ENCODE assay signal across 1 cellular context in the genomic region with DNA sequence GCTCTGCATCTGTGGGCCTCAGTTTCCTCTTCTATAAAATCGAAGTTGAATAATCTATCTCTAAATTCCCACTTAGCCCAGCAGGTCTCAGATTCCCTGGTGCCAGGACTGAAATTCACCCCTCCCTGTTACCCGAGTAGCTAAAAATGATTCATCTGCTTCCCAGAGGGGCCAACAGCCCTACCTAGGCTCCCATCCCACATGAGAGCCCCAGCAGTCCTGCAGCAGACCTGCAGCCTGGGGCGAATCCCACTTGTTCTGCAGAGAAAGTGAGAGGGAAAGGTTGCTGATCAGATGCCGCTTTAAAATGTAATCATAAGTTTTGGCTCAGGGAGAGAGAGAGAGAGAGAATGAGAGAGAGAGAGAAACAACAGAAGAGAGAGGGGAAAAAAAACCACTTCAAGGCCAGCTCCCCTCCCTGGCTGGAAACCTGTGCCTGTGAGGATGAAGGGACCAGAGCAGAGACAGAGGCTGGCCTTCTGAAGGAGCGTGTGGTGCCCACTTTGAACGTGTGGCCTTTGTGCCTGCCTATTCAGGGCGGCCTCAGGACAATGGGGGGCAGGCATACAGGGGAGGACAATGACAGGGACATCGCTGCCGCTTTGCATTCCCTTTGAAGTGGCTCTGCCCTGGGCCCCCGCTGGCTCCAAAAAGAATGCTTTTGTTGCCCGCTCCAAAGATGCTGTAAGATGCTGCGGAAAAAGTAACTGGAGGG.
TF ChIP-seq lines count a peak whose summit lies in the region.

No MANE protein-coding gene starts in this region.

TF ChIP-seq in HepG2, 621 proteins besides CTCF, POLR2A, EP300 and RAD21 (continued from another document):
- TF ChIP-seq, protein P1, sequence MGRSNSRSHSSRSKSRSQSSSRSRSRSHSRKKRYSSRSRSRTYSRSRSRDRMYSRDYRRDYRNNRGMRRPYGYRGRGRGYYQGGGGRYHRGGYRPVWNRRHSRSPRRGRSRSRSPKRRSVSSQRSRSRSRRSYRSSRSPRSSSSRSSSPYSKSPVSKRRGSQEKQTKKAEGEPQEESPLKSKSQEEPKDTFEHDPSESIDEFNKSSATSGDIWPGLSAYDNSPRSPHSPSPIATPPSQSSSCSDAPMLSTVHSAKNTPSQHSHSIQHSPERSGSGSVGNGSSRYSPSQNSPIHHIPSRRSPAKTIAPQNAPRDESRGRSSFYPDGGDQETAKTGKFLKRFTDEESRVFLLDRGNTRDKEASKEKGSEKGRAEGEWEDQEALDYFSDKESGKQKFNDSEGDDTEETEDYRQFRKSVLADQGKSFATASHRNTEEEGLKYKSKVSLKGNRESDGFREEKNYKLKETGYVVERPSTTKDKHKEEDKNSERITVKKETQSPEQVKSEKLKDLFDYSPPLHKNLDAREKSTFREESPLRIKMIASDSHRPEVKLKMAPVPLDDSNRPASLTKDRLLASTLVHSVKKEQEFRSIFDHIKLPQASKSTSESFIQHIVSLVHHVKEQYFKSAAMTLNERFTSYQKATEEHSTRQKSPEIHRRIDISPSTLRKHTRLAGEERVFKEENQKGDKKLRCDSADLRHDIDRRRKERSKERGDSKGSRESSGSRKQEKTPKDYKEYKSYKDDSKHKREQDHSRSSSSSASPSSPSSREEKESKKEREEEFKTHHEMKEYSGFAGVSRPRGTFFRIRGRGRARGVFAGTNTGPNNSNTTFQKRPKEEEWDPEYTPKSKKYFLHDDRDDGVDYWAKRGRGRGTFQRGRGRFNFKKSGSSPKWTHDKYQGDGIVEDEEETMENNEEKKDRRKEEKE (IDR thresholded peaks at IDR 0.05): no peak
- TF ChIP-seq, protein P2, sequence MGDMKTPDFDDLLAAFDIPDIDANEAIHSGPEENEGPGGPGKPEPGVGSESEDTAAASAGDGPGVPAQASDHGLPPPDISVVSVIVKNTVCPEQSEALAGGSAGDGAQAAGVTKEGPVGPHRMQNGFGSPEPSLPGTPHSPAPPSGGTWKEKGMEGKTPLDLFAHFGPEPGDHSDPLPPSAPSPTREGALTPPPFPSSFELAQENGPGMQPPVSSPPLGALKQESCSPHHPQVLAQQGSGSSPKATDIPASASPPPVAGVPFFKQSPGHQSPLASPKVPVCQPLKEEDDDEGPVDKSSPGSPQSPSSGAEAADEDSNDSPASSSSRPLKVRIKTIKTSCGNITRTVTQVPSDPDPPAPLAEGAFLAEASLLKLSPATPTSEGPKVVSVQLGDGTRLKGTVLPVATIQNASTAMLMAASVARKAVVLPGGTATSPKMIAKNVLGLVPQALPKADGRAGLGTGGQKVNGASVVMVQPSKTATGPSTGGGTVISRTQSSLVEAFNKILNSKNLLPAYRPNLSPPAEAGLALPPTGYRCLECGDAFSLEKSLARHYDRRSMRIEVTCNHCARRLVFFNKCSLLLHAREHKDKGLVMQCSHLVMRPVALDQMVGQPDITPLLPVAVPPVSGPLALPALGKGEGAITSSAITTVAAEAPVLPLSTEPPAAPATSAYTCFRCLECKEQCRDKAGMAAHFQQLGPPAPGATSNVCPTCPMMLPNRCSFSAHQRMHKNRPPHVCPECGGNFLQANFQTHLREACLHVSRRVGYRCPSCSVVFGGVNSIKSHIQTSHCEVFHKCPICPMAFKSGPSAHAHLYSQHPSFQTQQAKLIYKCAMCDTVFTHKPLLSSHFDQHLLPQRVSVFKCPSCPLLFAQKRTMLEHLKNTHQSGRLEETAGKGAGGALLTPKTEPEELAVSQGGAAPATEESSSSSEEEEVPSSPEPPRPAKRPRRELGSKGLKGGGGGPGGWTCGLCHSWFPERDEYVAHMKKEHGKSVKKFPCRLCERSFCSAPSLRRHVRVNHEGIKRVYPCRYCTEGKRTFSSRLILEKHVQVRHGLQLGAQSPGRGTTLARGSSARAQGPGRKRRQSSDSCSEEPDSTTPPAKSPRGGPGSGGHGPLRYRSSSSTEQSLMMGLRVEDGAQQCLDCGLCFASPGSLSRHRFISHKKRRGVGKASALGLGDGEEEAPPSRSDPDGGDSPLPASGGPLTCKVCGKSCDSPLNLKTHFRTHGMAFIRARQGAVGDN (CRISPR knock-in tag; IDR thresholded peaks at IDR 0.05): peak; percentile 65; the same call in 1 of the 2 replicates
- TF ChIP-seq, protein P3, sequence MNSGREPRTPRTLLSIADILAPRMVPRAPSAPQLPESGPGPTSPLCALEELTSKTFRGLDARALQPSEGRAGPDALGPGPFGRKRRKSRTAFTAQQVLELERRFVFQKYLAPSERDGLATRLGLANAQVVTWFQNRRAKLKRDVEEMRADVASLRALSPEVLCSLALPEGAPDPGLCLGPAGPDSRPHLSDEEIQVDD (CRISPR knock-in tag; IDR thresholded peaks at IDR 0.05; ENCODE audit: borderline replicate concordance): no peak
- TF ChIP-seq, protein P4, sequence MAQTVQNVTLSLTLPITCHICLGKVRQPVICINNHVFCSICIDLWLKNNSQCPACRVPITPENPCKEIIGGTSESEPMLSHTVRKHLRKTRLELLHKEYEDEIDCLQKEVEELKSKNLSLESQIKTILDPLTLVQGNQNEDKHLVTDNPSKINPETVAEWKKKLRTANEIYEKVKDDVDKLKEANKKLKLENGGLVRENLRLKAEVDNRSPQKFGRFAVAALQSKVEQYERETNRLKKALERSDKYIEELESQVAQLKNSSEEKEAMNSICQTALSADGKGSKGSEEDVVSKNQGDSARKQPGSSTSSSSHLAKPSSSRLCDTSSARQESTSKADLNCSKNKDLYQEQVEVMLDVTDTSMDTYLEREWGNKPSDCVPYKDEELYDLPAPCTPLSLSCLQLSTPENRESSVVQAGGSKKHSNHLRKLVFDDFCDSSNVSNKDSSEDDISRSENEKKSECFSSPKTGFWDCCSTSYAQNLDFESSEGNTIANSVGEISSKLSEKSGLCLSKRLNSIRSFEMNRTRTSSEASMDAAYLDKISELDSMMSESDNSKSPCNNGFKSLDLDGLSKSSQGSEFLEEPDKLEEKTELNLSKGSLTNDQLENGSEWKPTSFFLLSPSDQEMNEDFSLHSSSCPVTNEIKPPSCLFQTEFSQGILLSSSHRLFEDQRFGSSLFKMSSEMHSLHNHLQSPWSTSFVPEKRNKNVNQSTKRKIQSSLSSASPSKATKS (CRISPR knock-in tag; IDR thresholded peaks at IDR 0.05): no peak
- TF ChIP-seq CREM (IDR thresholded peaks at IDR 0.05) (0 out of 2 replicates have a peak, but pooled peaks have one; percentile 5), CREM (CRISPR knock-in tag; IDR thresholded peaks at IDR 0.05) (no peak), SP5 (CRISPR knock-in tag; IDR thresholded peaks at IDR 0.05; ENCODE audit: borderline replicate concordance, low read depth) (0 out of 2 replicates have a peak, but pooled peaks have one; percentile 6), MEIS1 (CRISPR knock-in tag; IDR thresholded peaks at IDR 0.05; ENCODE audit: borderline replicate concordance) (0 out of 2 replicates have a peak, but pooled peaks have one; percentile 37), TOE1 (CRISPR knock-in tag; IDR thresholded peaks at IDR 0.05) (no peak), TP53 (CRISPR knock-in tag; conservative IDR thresholded peaks at IDR 0.05) (0 out of 2 replicates have a peak, but pooled peaks have one; percentile 7), SAP130 (CRISPR knock-in tag; IDR thresholded peaks at IDR 0.05; ENCODE audit: low read depth) (0 out of 2 replicates have a peak, but pooled peaks have one; percentile 15), ZNF205 (CRISPR knock-in tag; IDR thresholded peaks at IDR 0.05) (peak; percentile 37; the same call in 1 of the 2 replicates), ARNT (IDR thresholded peaks at IDR 0.05) (no peak), ZNF550 (CRISPR knock-in tag; IDR thresholded peaks at IDR 0.05; ENCODE audit: borderline replicate concordance) (no peak), BRCA1 (CRISPR knock-in tag; IDR thresholded peaks at IDR 0.05) (no peak), ZSCAN29 (CRISPR knock-in tag; conservative IDR thresholded peaks at IDR 0.05) (no peak), ZNF547 (CRISPR knock-in tag; IDR thresholded peaks at IDR 0.05) (no peak), ZNF720 (CRISPR knock-in tag; IDR thresholded peaks at IDR 0.05) (no peak), HNRNPL (IDR thresholded peaks at IDR 0.05; ENCODE audit: low read depth, low read length) (peak; percentile 52; the same call in 1 of the 2 replicates), ZNF225 (CRISPR knock-in tag; IDR thresholded peaks at IDR 0.05) (0 out of 2 replicates have a peak, but pooled peaks have one; percentile 42)
- TF ChIP-seq, protein P5, sequence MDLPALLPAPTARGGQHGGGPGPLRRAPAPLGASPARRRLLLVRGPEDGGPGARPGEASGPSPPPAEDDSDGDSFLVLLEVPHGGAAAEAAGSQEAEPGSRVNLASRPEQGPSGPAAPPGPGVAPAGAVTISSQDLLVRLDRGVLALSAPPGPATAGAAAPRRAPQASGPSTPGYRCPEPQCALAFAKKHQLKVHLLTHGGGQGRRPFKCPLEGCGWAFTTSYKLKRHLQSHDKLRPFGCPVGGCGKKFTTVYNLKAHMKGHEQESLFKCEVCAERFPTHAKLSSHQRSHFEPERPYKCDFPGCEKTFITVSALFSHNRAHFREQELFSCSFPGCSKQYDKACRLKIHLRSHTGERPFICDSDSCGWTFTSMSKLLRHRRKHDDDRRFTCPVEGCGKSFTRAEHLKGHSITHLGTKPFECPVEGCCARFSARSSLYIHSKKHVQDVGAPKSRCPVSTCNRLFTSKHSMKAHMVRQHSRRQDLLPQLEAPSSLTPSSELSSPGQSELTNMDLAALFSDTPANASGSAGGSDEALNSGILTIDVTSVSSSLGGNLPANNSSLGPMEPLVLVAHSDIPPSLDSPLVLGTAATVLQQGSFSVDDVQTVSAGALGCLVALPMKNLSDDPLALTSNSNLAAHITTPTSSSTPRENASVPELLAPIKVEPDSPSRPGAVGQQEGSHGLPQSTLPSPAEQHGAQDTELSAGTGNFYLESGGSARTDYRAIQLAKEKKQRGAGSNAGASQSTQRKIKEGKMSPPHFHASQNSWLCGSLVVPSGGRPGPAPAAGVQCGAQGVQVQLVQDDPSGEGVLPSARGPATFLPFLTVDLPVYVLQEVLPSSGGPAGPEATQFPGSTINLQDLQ (CRISPR knock-in tag; IDR thresholded peaks at IDR 0.05): 0 out of 2 replicates have a peak, but pooled peaks have one; percentile 21
- TF ChIP-seq, protein P6, sequence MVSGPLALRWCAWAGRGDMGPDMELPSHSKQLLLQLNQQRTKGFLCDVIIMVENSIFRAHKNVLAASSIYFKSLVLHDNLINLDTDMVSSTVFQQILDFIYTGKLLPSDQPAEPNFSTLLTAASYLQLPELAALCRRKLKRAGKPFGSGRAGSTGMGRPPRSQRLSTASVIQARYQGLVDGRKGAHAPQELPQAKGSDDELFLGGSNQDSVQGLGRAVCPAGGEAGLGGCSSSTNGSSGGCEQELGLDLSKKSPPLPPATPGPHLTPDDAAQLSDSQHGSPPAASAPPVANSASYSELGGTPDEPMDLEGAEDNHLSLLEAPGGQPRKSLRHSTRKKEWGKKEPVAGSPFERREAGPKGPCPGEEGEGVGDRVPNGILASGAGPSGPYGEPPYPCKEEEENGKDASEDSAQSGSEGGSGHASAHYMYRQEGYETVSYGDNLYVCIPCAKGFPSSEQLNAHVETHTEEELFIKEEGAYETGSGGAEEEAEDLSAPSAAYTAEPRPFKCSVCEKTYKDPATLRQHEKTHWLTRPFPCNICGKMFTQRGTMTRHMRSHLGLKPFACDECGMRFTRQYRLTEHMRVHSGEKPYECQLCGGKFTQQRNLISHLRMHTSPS (CRISPR knock-in tag; IDR thresholded peaks at IDR 0.05; ENCODE audit: low read depth): peak; percentile 40; the same call in 1 of the 2 replicates
TF ChIP-seq in HepG2: peak in this region for 29.
